Comparison of ENCODE assay signal across 9 cellular contexts in the genomic region with DNA sequence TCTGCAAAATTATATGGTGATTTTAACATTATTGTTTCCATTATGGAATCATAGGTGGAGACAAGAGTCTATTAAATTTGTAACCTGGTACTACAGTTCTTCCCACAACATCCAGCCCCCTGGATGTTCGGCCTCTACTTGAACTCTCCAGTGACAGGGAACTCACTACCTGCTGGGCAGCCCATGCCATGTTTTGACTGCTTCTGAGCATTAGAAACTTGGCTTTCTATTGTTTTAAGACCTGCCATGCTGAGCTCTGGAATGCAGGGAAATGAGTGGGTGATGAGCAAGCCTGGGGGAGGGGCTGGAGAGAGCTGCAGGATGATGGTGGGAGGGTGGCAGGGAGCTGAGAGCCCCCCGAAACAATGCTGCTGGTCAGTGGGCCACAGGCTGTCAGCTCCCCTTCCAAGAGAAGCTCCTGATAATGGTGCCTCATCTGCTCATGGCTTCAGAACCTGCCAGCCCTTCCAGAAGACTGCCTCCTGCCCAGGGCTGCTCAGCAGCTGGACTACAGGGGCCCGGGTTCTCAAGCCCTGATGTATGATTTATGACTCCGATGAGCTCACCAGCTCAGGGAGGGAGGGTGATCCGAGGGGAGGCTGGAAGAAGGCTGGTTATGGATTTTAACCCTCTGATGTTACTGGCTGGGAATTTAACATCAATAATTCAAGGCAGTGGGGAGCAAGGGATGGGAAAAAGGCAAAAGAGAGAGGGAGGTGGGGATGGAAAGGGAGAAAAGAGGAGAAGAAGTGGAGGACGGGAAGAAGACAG.
DNase-seq lines count a peak whose midpoint lies in the region; ATAC-seq and TF ChIP-seq lines count a peak whose summit lies in the region.
"Had no signal": no experiment of that assay in that cellular context is flagged by ENCODE, and none has a peak within 500 bp of the region (broad histone marks: within the 10 kb centered on the region; RNA-seq: fewer than 3 reads in every experiment).

No MANE protein-coding gene starts in this region.

- H3K36me3 Mint-ChIP-seq in effector memory CD8-positive, alpha-beta T cell (ENCODE audit: insufficient read depth), result peaks cover 3% of the 10 kb centered on the region
- H3K36me3 Mint-ChIP-seq in CD4-positive, alpha-beta memory T cell, result peaks cover 0 to 4% of the 10 kb centered on the region in 2 donors
- peaks cover 3% of the 10 kb centered on the region for H3K36me3 Mint-ChIP-seq in activated T-helper 1 cell treated with anti-CD3 and anti-CD28 coated beads, Interleukin-12 subunit alpha, Interleukin-12 subunit beta, Interleukin-2, Interleukin-4 antibody, amounts not matched to agents 30 ng/mL and 10 ng/mL and 1 ng/mL, durations not matched to agents 14 hours and 24 hours and 36 hours (ENCODE audit: low read depth)

- POLR2A ChIA-PET in CD4-positive, alpha-beta memory T cell (lab: Charles Lee; ENCODE audit: partially characterized antibody), result no interaction called here

- CTCF ChIA-PET in CD4-positive, alpha-beta memory T cell (lab: Charles Lee; ENCODE audit: partially characterized antibody), result interaction anchor here (0.6 kb wide), 1 partner anchor 324 kb away, joined by 3 read pairs; no protein-coding TSS in a partner anchor

- peaks cover 17 to 18% of the 10 kb centered on the region in 2 donors for H3K4me1 Mint-ChIP-seq in effector memory CD8-positive, alpha-beta T cell (ENCODE audit: low read depth in 2 of 2)
- H3K4me1 Mint-ChIP-seq in CD4-positive, alpha-beta memory T cell, result peaks cover 0 to 11% (median 2%) of the 10 kb centered on the region in 4 donors
- peaks cover 38% of the 10 kb centered on the region for H3K4me1 Mint-ChIP-seq in activated T-helper 1 cell treated with anti-CD3 and anti-CD28 coated beads, Interleukin-12 subunit alpha, Interleukin-12 subunit beta, Interleukin-2, Interleukin-4 antibody, amounts not matched to agents 30 ng/mL and 10 ng/mL and 1 ng/mL, durations not matched to agents 14 hours and 24 hours and 36 hours (ENCODE audit: low read depth)

- H3K27ac Mint-ChIP-seq in effector memory CD8-positive, alpha-beta T cell, result peak overlapping the region in 1 of 2 donors; percentile 36
- peak overlapping the region in 1 of 7 donors; percentile 74 for H3K27ac Mint-ChIP-seq in CD4-positive, alpha-beta memory T cell
- H3K27ac Mint-ChIP-seq in activated T-helper 1 cell treated with anti-CD3 and anti-CD28 coated beads, Interleukin-12 subunit alpha, Interleukin-12 subunit beta, Interleukin-2, Interleukin-4 antibody, amounts not matched to agents 30 ng/mL and 10 ng/mL and 1 ng/mL, durations not matched to agents 14 hours and 24 hours and 36 hours, result no peak overlapping the region

- no peak for TF ChIP-seq CTCF in fibroblast of the aortic adventitia (IDR thresholded peaks at IDR 0.05; ENCODE audit: insufficient read depth, low read length)

- intact Hi-C loops in CD4-positive, alpha-beta memory T cell (cut with micrococcal nuclease), result no loop called here
- intact Hi-C loops in activated T-helper 1 cell treated with anti-CD3 and anti-CD28 coated beads, Interleukin-12 subunit alpha, Interleukin-12 subunit beta, Interleukin-2, Interleukin-4 antibody, amounts not matched to agents 30 ng/mL and 10 ng/mL and 1 ng/mL, durations not matched to agents 14 hours and 24 hours and 36 hours (cut with micrococcal nuclease), result no loop called here

- no peaks in the 10 kb centered on the region for H3K27me3 Mint-ChIP-seq in effector memory CD8-positive, alpha-beta T cell
- no peaks in the 10 kb centered on the region for H3K27me3 Mint-ChIP-seq in CD4-positive, alpha-beta memory T cell
- peaks cover 3% of the 10 kb centered on the region for H3K27me3 Mint-ChIP-seq in activated T-helper 1 cell treated with anti-CD3 and anti-CD28 coated beads, Interleukin-12 subunit alpha, Interleukin-12 subunit beta, Interleukin-2, Interleukin-4 antibody, amounts not matched to agents 30 ng/mL and 10 ng/mL and 1 ng/mL, durations not matched to agents 14 hours and 24 hours and 36 hours (ENCODE audit: insufficient read depth)
- H3K27me3 Mint-ChIP-seq: central memory CD8-positive, alpha-beta T cell had no signal

- DNase-seq in NCI-H1417 (lab: John Stamatoyannopoulos, UW), result peak; percentile 19 to 73 (median 42)
- DNase-seq in NCI-H1417 treated with DMSO at 0.1 percent for 48 hours (lab: John Stamatoyannopoulos, UW), result no peak
- peak; percentile 54 for DNase-seq in SHP77 treated with DMSO at 0.1 percent for 48 hours (lab: John Stamatoyannopoulos, UW)
- DNase-seq in fibroblast of the aortic adventitia (ENCODE audit: low read depth), result peak; percentile 81
- DNase-seq in smooth muscle cell of the brain vasculature (ENCODE audit: low read depth, low spot score), result peak; percentile 67
- DNase-seq in effector memory CD8-positive, alpha-beta T cell, result no peak
- no peak for DNase-seq in CD4-positive, alpha-beta memory T cell
- DNase-seq in activated T-helper 1 cell treated with anti-CD3 and anti-CD28 coated beads, Interleukin-12 subunit alpha, Interleukin-12 subunit beta, Interleukin-2, Interleukin-4 antibody, amounts not matched to agents 30 ng/mL and 10 ng/mL and 1 ng/mL, durations not matched to agents 14 hours and 24 hours and 36 hours (ENCODE audit: low spot score), result no peak

- no peaks in the 10 kb centered on the region for H3K9me3 ChIP-seq in CD4-positive, alpha-beta memory T cell (ENCODE audit: control insufficient read depth in 1 of 2, low read length in 2 of 2)

- H3K4me3 Mint-ChIP-seq in effector memory CD8-positive, alpha-beta T cell, result no peak overlapping the region
- no peak overlapping the region for H3K4me3 Mint-ChIP-seq in CD4-positive, alpha-beta memory T cell
- no peak overlapping the region for H3K4me3 Mint-ChIP-seq in activated T-helper 1 cell treated with anti-CD3 and anti-CD28 coated beads, Interleukin-12 subunit alpha, Interleukin-12 subunit beta, Interleukin-2, Interleukin-4 antibody, amounts not matched to agents 30 ng/mL and 10 ng/mL and 1 ng/mL, durations not matched to agents 14 hours and 24 hours and 36 hours
- H3K4me3 Mint-ChIP-seq: central memory CD8-positive, alpha-beta T cell had no signal

- H3K27ac ChIP-seq in CD4-positive, alpha-beta memory T cell (ENCODE audit: low read depth, low read length), result no peak overlapping the region

- no peaks in the 10 kb centered on the region for H3K27me3 ChIP-seq in CD4-positive, alpha-beta memory T cell (ENCODE audit: insufficient read depth, low read length)

- no peaks in the 10 kb centered on the region for H3K4me1 ChIP-seq in CD4-positive, alpha-beta memory T cell (ENCODE audit: insufficient read depth, low read length)

- no peak overlapping the region for H3K4me3 ChIP-seq in fibroblast of the aortic adventitia (ENCODE audit: low read depth, low read length)
- no peak overlapping the region for H3K4me3 ChIP-seq in CD4-positive, alpha-beta memory T cell (ENCODE audit: low read length in 2 of 2)

- no peaks in the 10 kb centered on the region for H3K36me3 ChIP-seq in CD4-positive, alpha-beta memory T cell (ENCODE audit: insufficient read depth, low read length)

- no peaks in the 10 kb centered on the region for H3K9me3 Mint-ChIP-seq in effector memory CD8-positive, alpha-beta T cell
- no peaks in the 10 kb centered on the region for H3K9me3 Mint-ChIP-seq in CD4-positive, alpha-beta memory T cell
- H3K9me3 Mint-ChIP-seq in activated T-helper 1 cell treated with anti-CD3 and anti-CD28 coated beads, Interleukin-12 subunit alpha, Interleukin-12 subunit beta, Interleukin-2, Interleukin-4 antibody, amounts not matched to agents 30 ng/mL and 10 ng/mL and 1 ng/mL, durations not matched to agents 14 hours and 24 hours and 36 hours, result no peaks in the 10 kb centered on the region
- H3K9me3 Mint-ChIP-seq: central memory CD8-positive, alpha-beta T cell had no signal

- no peak for ATAC-seq in effector memory CD8-positive, alpha-beta T cell (replicated peaks)

Comparison
In these comparisons a context has a peak if more than half of its experiments do, and no peak if none do; other contexts are left out.
1. DNase-seq: peak in NCI-H1417 (3 of 3), SHP77 treated with DMSO at 0.1 percent for 48 hours (single experiment), fibroblast of the aortic adventitia (single experiment) and smooth muscle cell of the brain vasculature (single experiment); none in NCI-H1417 treated with DMSO at 0.1 percent for 48 hours (single experiment), effector memory CD8-positive, alpha-beta T cell (0 of 3), CD4-positive, alpha-beta memory T cell (0 of 5) and activated T-helper 1 cell treated with anti-CD3 and anti-CD28 coated beads, Interleukin-12 subunit alpha, Interleukin-12 subunit beta, Interleukin-2, Interleukin-4 antibody, amounts not matched to agents 30 ng/mL and 10 ng/mL and 1 ng/mL, durations not matched to agents 14 hours and 24 hours and 36 hours (single experiment).